Comparison of ENCODE assay signal across 13 cellular contexts in genomic region chr10:29746080-29746797, GRCh38.
DNase-seq lines count a peak whose midpoint lies in the region; ATAC-seq and TF ChIP-seq lines count a peak whose summit lies in the region.
"Had no signal": no experiment of that assay in that cellular context is flagged by ENCODE, and none has a peak within 500 bp of the region (broad histone marks: within the 10 kb centered on the region; RNA-seq: fewer than 3 reads in every experiment).

No MANE protein-coding gene starts in this region.

- intact Hi-C loops in psoas muscle (cut with DNase I): no loop called here

- DNase-seq in BJ (ENCODE audit: low read depth) (peak; percentile 29), RPMI7951 (ENCODE audit: low read depth) (peak; percentile 36), fibroblast of pulmonary artery (ENCODE audit: low read depth) (peak; percentile 41), psoas muscle (no peak), KBM-7 (no peak), activated gamma-delta T cell (lab: John Stamatoyannopoulos, UW) (no peak), COR-L47 (lab: John Stamatoyannopoulos, UW) (no peak)
- DNase-seq in activated naive CD4-positive, alpha-beta T cell treated with anti-CD3 and anti-CD28 coated beads, Interleukin-2, amount 50 U/mL, for 72 hours (ENCODE audit: low spot score in 2 of 2): no peak
- DNase-seq: activated naive CD8-positive, alpha-beta T cell treated with anti-CD3 and anti-CD28 coated beads for 36 hours; DND-41; dorsolateral prefrontal cortex; head of caudate nucleus had no signal

- POLR2A ChIA-PET in BJ (lab: Charles Lee): no interaction called here

- H3K9me3 ChIP-seq in psoas muscle: no peaks in the 10 kb centered on the region

- CTCF ChIA-PET in BJ (lab: Yijun Ruan, JAX): interaction anchor here (0.6 to 3.1 kb wide), 4 partner anchors 9 to 122 kb away, joined by 3 to 14 read pairs (median 4); no protein-coding TSS in a partner anchor

- H3K36me3 ChIP-seq in BJ (ENCODE audit: control insufficient read depth, insufficient read depth, low read length): no peaks in the 10 kb centered on the region
- no peaks in the 10 kb centered on the region for H3K36me3 ChIP-seq in psoas muscle (ENCODE audit: insufficient read depth in 1 of 2, low read depth in 1 of 2)

- ATAC-seq in psoas muscle: peak; percentile 74 to 90 (median 82)
- no peak for ATAC-seq in activated naive CD4-positive, alpha-beta T cell treated with anti-CD3 and anti-CD28 coated beads, Interleukin-2, amount 50 U/mL, for 72 hours
- ATAC-seq: HCT116 had no signal

- no peak for TF ChIP-seq CTCF in BJ (IDR thresholded peaks at IDR 0.05; ENCODE audit: insufficient read depth, low read depth, low read length)
- no peak for TF ChIP-seq CTCF in fibroblast of pulmonary artery (IDR thresholded peaks at IDR 0.05; ENCODE audit: low read length, missing control alignments)
- TF ChIP-seq CTCF in psoas muscle (IDR thresholded peaks at IDR 0.05): no peak

- H3K27me3 ChIP-seq in BJ (ENCODE audit: control insufficient read depth, insufficient read depth, low read length): peaks cover 3% of the 10 kb centered on the region; the same call in 1 of the 2 replicates
- no peaks in the 10 kb centered on the region for H3K27me3 ChIP-seq in psoas muscle (ENCODE audit: insufficient read depth in 3 of 3, low read length in 2 of 3)

- no peaks in the 10 kb centered on the region for H3K9me3 Mint-ChIP-seq in activated naive CD4-positive, alpha-beta T cell treated with anti-CD3 and anti-CD28 coated beads, Interleukin-2, amount 50 U/mL, for 72 hours
- H3K9me3 Mint-ChIP-seq: activated naive CD8-positive, alpha-beta T cell treated with anti-CD3 and anti-CD28 coated beads for 36 hours had no signal

- no peaks in the 10 kb centered on the region for H3K36me3 Mint-ChIP-seq in activated naive CD4-positive, alpha-beta T cell treated with anti-CD3 and anti-CD28 coated beads, Interleukin-2, amount 50 U/mL, for 72 hours
- H3K36me3 Mint-ChIP-seq: activated naive CD8-positive, alpha-beta T cell treated with anti-CD3 and anti-CD28 coated beads for 36 hours had no signal

- WGBS in psoas muscle, 3 donors: 10 to 13% (median 11%) methylated on average over 5 of the region's 5 CpGs

- H3K4me3 ChIP-seq in BJ (ENCODE audit: low read depth, low read length): no peak overlapping the region
- H3K4me3 ChIP-seq in fibroblast of pulmonary artery (replicated peaks; ENCODE audit: low read depth, low read length): no peak overlapping the region
- H3K4me3 ChIP-seq in psoas muscle: no peak overlapping the region
- H3K4me3 ChIP-seq: dorsolateral prefrontal cortex had no signal

- peak overlapping the region; percentile 62 for H3K27ac ChIP-seq in psoas muscle
- H3K27ac ChIP-seq: dorsolateral prefrontal cortex had no signal

- no peak overlapping the region for H3K27ac Mint-ChIP-seq in activated naive CD4-positive, alpha-beta T cell treated with anti-CD3 and anti-CD28 coated beads, Interleukin-2, amount 50 U/mL, for 72 hours
- H3K27ac Mint-ChIP-seq: activated naive CD8-positive, alpha-beta T cell treated with anti-CD3 and anti-CD28 coated beads for 36 hours had no signal

- in situ Hi-C loops in KBM-7 (cut with MboI; ENCODE audit: low pct_unique_long_range_greater_than_20kb, low sequenced_read_pairs): no loop called here

- H3K4me1 ChIP-seq in psoas muscle: peaks cover 7% of the 10 kb centered on the region

Comparison
In these comparisons a context has a peak if more than half of its experiments do, and no peak if none do; other contexts are left out.
1. DNase-seq: peak in BJ (single experiment), RPMI7951 (single experiment) and fibroblast of pulmonary artery (single experiment); none in psoas muscle (0 of 2), KBM-7 (single experiment), activated naive CD4-positive, alpha-beta T cell treated with anti-CD3 and anti-CD28 coated beads, Interleukin-2, amount 50 U/mL, for 72 hours (0 of 2), activated gamma-delta T cell (single experiment) and COR-L47 (single experiment).
2. ATAC-seq: peak in psoas muscle (4 of 4); none in activated naive CD4-positive, alpha-beta T cell treated with anti-CD3 and anti-CD28 coated beads, Interleukin-2, amount 50 U/mL, for 72 hours (0 of 2).